1 cellular context compared by ENCODE assay signal in genomic region chr1:117613969-117614865, GRCh38.
TF ChIP-seq lines count a peak whose summit lies in the region.

No MANE protein-coding gene starts in this region.

TF ChIP-seq in K562, 482 proteins besides CTCF, POLR2A, EP300 and RAD21 (continued from another document and continues in another):
- 0 out of 2 replicates have a peak, but pooled peaks have one; percentile 61 for TF ChIP-seq MGA (IDR thresholded peaks at IDR 0.05)
- TF ChIP-seq ETV6 (IDR thresholded peaks at IDR 0.05; ENCODE audit: borderline replicate concordance in 1 of 2, low read depth in 2 of 2, low read length in 1 of 2): no peak
- no peak for TF ChIP-seq ETV6 (CRISPR knock-in tag; IDR thresholded peaks at IDR 0.05; ENCODE audit: borderline replicate concordance)
- no peak for TF ChIP-seq NEUROD1 (IDR thresholded peaks at IDR 0.05; ENCODE audit: borderline replicate concordance, low read depth, low read length, partially characterized antibody)
- TF ChIP-seq ZNF584 (CRISPR knock-in tag; IDR thresholded peaks at IDR 0.05; ENCODE audit: low read depth): no peak
- peak; percentile 75; the same call in 1 of the 2 replicates for TF ChIP-seq TEAD4 (IDR thresholded peaks at IDR 0.05; ENCODE audit: low read length)
- no peak for TF ChIP-seq TEAD4 (CRISPR knock-in tag; IDR thresholded peaks at IDR 0.05; ENCODE audit: borderline replicate concordance)
- no peak for TF ChIP-seq SETDB1 (IDR thresholded peaks at IDR 0.05; ENCODE audit: low read length)
- no peak for TF ChIP-seq NR4A1 (CRISPR knock-in tag; IDR thresholded peaks at IDR 0.05)
- TF ChIP-seq NR4A1 (tag; IDR thresholded peaks at IDR 0.05): peak; percentile 1; the same call in 1 of the 2 replicates
- peak; percentile 16; the same call in 1 of the 2 replicates for TF ChIP-seq ZNF512 (tag; IDR thresholded peaks at IDR 0.05)
- peak; percentile 61; the same call in 1 of the 2 replicates for TF ChIP-seq FOXK1 (CRISPR knock-in tag; IDR thresholded peaks at IDR 0.05; ENCODE audit: borderline replicate concordance)
- TF ChIP-seq NFIX (CRISPR knock-in tag; IDR thresholded peaks at IDR 0.05; ENCODE audit: low read depth): no peak
- TF ChIP-seq ZBTB2 (IDR thresholded peaks at IDR 0.05): peak; percentile 44; the same call in 1 of the 2 replicates
- TF ChIP-seq ZNF12 (CRISPR knock-in tag; IDR thresholded peaks at IDR 0.05): no peak
- TF ChIP-seq E2F6 (IDR thresholded peaks at IDR 0.05; ENCODE audit: borderline replicate concordance in 1 of 2, extremely low read depth in 1 of 2, insufficient read depth in 1 of 2, insufficient read length in 1 of 2, low read depth in 1 of 2, low read length in 1 of 2, poor library complexity in 1 of 2, severe bottlenecking in 1 of 2): peak in 1 of 2 experiments; percentile 41
- peak; percentile 61 for TF ChIP-seq NCOR1 (IDR thresholded peaks at IDR 0.05)
- peak; percentile 41; the same call in 1 of the 2 replicates for TF ChIP-seq MTA2 (IDR thresholded peaks at IDR 0.05; ENCODE audit: low read depth)
- TF ChIP-seq IRF2 (CRISPR knock-in tag; IDR thresholded peaks at IDR 0.05): no peak
- no peak for TF ChIP-seq USF1 (CRISPR knock-in tag; IDR thresholded peaks at IDR 0.05)
- peak; percentile 72 for TF ChIP-seq CBFA2T2 (conservative IDR thresholded peaks at IDR 0.05)
- no peak for TF ChIP-seq DEAF1 (CRISPR knock-in tag; IDR thresholded peaks at IDR 0.05)
- no peak for TF ChIP-seq MNT (conservative IDR thresholded peaks at IDR 0.05)
- TF ChIP-seq MYC (IDR thresholded peaks at IDR 0.05; ENCODE audit: low read depth, low read length): no peak; the same call in 1 of the 2 replicates
- no peak for TF ChIP-seq MYC (CRISPR knock-in tag; IDR thresholded peaks at IDR 0.05; ENCODE audit: borderline replicate concordance, low read depth)
- peak; percentile 62; the same call in 1 of the 2 replicates for TF ChIP-seq L3MBTL2 (IDR thresholded peaks at IDR 0.05)
- no peak for TF ChIP-seq XRCC4 (IDR thresholded peaks at IDR 0.05; ENCODE audit: extremely low read depth, insufficient read depth, insufficient read length)
- no peak for TF ChIP-seq ZKSCAN3 (CRISPR knock-in tag; IDR thresholded peaks at IDR 0.05)
- TF ChIP-seq PHB2 (IDR thresholded peaks at IDR 0.05; ENCODE audit: low read depth): no peak
- TF ChIP-seq AFF4 (CRISPR knock-in tag; IDR thresholded peaks at IDR 0.05): no peak
- TF ChIP-seq HSF4 (CRISPR knock-in tag; IDR thresholded peaks at IDR 0.05; ENCODE audit: borderline replicate concordance): no peak
